In genomic region chr6:132731086-132731485, GRCh38 we compare ENCODE assay signal across 17 cellular contexts. TPM values are rescaled to one million over a fixed set of nuclear protein-coding genes. Genes with fewer than 3 reads are reported as not detected.
"Had no signal": no experiment of that assay in that cellular context is flagged by ENCODE, and none has a peak within 500 bp of the region (broad histone marks: within the 10 kb centered on the region; RNA-seq: fewer than 3 reads in every experiment).

No MANE protein-coding gene starts in this region.

- ATAC-seq: activated CD8-positive, alpha-beta memory T cell treated with anti-CD3 and anti-CD28 coated beads, Interleukin-2, amount 10 ng/mL, durations not matched to agents 7 days and 5 days; activated naive CD4-positive, alpha-beta T cell treated with anti-CD3 and anti-CD28 coated beads, Interleukin-2, amount 50 U/mL, for 72 hours had no signal

- DNase-seq: activated CD4-positive, alpha-beta T cell treated with anti-CD3 and anti-CD28 coated beads for 1 hour; activated CD4-positive, alpha-beta T cell treated with anti-CD3 and anti-CD28 coated beads, Interleukin-2, amount 50 U/mL, for 48 hours; activated CD8-positive, alpha-beta memory T cell treated with anti-CD3 and anti-CD28 coated beads, Interleukin-2, amount 10 ng/mL, durations not matched to agents 7 days and 5 days; activated effector memory CD4-positive, alpha-beta T cell treated with anti-CD3 and anti-CD28 coated beads, Interleukin-2, amount 50 U/mL, for 16 hours; activated T-cell treated with anti-CD3 and anti-CD28 coated beads, Interleukin-2, amount 50 U/mL, for 24 hours; colonic mucosa; effector CD4-positive, alpha-beta T cell; hypothalamus; stimulated activated CD4-positive, alpha-beta T cell treated with anti-CD3 and anti-CD28 coated beads, Interleukin-4, amount 100 ng/mL, for 4 hours; SW 1271; tibial artery had no signal

- H3K4me3 ChIP-seq: cardiac muscle cell, colonic mucosa, tibial artery, vagina had no signal

- H3K9me3 ChIP-seq: colonic mucosa, tibial artery, vagina had no signal

- H3K4me1 ChIP-seq: colonic mucosa, vagina had no signal

- H3K36me3 ChIP-seq: cardiac muscle cell, colonic mucosa, tibial artery, vagina had no signal

- H3K27ac ChIP-seq: cardiac muscle cell, colonic mucosa, tibial artery, vagina had no signal

- H3K27me3 ChIP-seq: cardiac muscle cell, colonic mucosa, tibial artery, vagina had no signal

RNA-seq across cellular contexts. Expression of gene VNN1, which starts 17.2 kb away (rescaled TPM):
- total RNA-seq: activated CD8-positive, alpha-beta memory T cell treated with anti-CD3 and anti-CD28 coated beads, Interleukin-2, amount 10 ng/mL, durations not matched to agents 7 days and 5 days; activated naive CD4-positive, alpha-beta T cell treated with anti-CD3 and anti-CD28 coated beads, Interleukin-2, amount 50 U/mL, for 72 hours; cardiac muscle cell; osteocyte; pulmonary artery endothelial cell had no signal
- polyA plus RNA-seq: cardiac muscle cell had no signal

RNA-seq across cellular contexts. Expression of gene VNN2, which starts 26.6 kb away (rescaled TPM):
- total RNA-seq: cardiac muscle cell, glomerular endothelial cell, osteocyte, pulmonary artery endothelial cell had no signal
- polyA plus RNA-seq: cardiac muscle cell had no signal
